Comparison of ENCODE assay signal across 1 cellular context in genomic region chr7:2477447-2478386, GRCh38.
A peak's percentile ranks its signal among the peaks of the same experiment; 100 is the strongest.
TF ChIP-seq lines count a peak whose summit lies in the region.

No MANE protein-coding gene starts in this region.

TF ChIP-seq in HepG2, 621 proteins besides CTCF, POLR2A, EP300 and RAD21 (continues in another document):
- TF ChIP-seq HIVEP1 (CRISPR knock-in tag; IDR thresholded peaks at IDR 0.05) (no peak), AHDC1 (CRISPR knock-in tag; IDR thresholded peaks at IDR 0.05; ENCODE audit: borderline replicate concordance) (no peak), TEAD3 (CRISPR knock-in tag; optimal IDR thresholded peaks at IDR 0.05; ENCODE audit: borderline replicate concordance) (no peak), RCOR2 (CRISPR knock-in tag; IDR thresholded peaks at IDR 0.05) (no peak), DNMT3B (CRISPR knock-in tag; conservative IDR thresholded peaks at IDR 0.05) (no peak), ZNF253 (CRISPR knock-in tag; IDR thresholded peaks at IDR 0.05; ENCODE audit: borderline replicate concordance) (no peak), ZNF337 (CRISPR knock-in tag; IDR thresholded peaks at IDR 0.05; ENCODE audit: borderline replicate concordance, low read depth) (no peak), ZKSCAN1 (IDR thresholded peaks at IDR 0.05; ENCODE audit: low read length) (no peak), ZNF549 (CRISPR knock-in tag; IDR thresholded peaks at IDR 0.05) (no peak), NR2C2 (CRISPR knock-in tag; IDR thresholded peaks at IDR 0.05; ENCODE audit: borderline replicate concordance) (no peak), MLX (CRISPR knock-in tag; IDR thresholded peaks at IDR 0.05) (no peak), MIER2 (CRISPR knock-in tag; IDR thresholded peaks at IDR 0.05) (no peak), ZNF773 (CRISPR knock-in tag; IDR thresholded peaks at IDR 0.05; ENCODE audit: borderline replicate concordance) (no peak), RXRB (CRISPR knock-in tag; IDR thresholded peaks at IDR 0.05; ENCODE audit: borderline replicate concordance) (0 out of 2 replicates have a peak, but pooled peaks have one; percentile 9), ETV6 (CRISPR knock-in tag; conservative IDR thresholded peaks at IDR 0.05) (no peak), ZNF678 (CRISPR knock-in tag; IDR thresholded peaks at IDR 0.05) (no peak), HMGXB4 (CRISPR knock-in tag; IDR thresholded peaks at IDR 0.05; ENCODE audit: borderline replicate concordance in 1 of 2, low read depth in 1 of 2) (peak in 1 of 2 experiments; percentile 71; a peak in 2 of 4 replicates), PRDM10 (CRISPR knock-in tag; IDR thresholded peaks at IDR 0.05; ENCODE audit: low read depth) (peak; percentile 67; the same call in 1 of the 2 replicates), ZNF597 (CRISPR knock-in tag; IDR thresholded peaks at IDR 0.05) (no peak), AHR (CRISPR knock-in tag; IDR thresholded peaks at IDR 0.05) (no peak), ZNF7 (CRISPR knock-in tag; IDR thresholded peaks at IDR 0.05) (no peak), BATF2 (CRISPR knock-in tag; IDR thresholded peaks at IDR 0.05) (no peak), SIN3A (IDR thresholded peaks at IDR 0.05; ENCODE audit: borderline replicate concordance, low read depth, low read length) (no peak), LCORL (IDR thresholded peaks at IDR 0.05) (no peak), LCORL (CRISPR knock-in tag; IDR thresholded peaks at IDR 0.05) (no peak), EED (CRISPR knock-in tag; IDR thresholded peaks at IDR 0.05) (peak; percentile 55; the same call in 1 of the 2 replicates), ZNF281 (CRISPR knock-in tag; IDR thresholded peaks at IDR 0.05; ENCODE audit: borderline replicate concordance) (no peak), ZNF33B (CRISPR knock-in tag; IDR thresholded peaks at IDR 0.05) (no peak), IKZF5 (CRISPR knock-in tag; IDR thresholded peaks at IDR 0.05) (no peak), ZNF431 (CRISPR knock-in tag; IDR thresholded peaks at IDR 0.05; ENCODE audit: borderline replicate concordance, low read depth) (no peak), CENPBD1 (CRISPR knock-in tag; IDR thresholded peaks at IDR 0.05; ENCODE audit: borderline replicate concordance, low read depth) (no peak), PHF8 (CRISPR knock-in tag; IDR thresholded peaks at IDR 0.05) (no peak), RBFOX2 (IDR thresholded peaks at IDR 0.05; ENCODE audit: low read depth, low read length) (no peak), ZNF616 (CRISPR knock-in tag; IDR thresholded peaks at IDR 0.05; ENCODE audit: low read depth) (no peak), ZNF572 (CRISPR knock-in tag; IDR thresholded peaks at IDR 0.05) (no peak), CBFB (CRISPR knock-in tag; IDR thresholded peaks at IDR 0.05) (0 out of 2 replicates have a peak, but pooled peaks have one; percentile 65), ZNF224 (CRISPR knock-in tag; IDR thresholded peaks at IDR 0.05) (no peak), ZKSCAN5 (CRISPR knock-in tag; IDR thresholded peaks at IDR 0.05) (no peak), SRSF4 (IDR thresholded peaks at IDR 0.05; ENCODE audit: low read depth, low read length, poor library complexity, severe bottlenecking) (no peak), KDM5A (IDR thresholded peaks at IDR 0.05; ENCODE audit: borderline replicate concordance, low read length) (no peak), KLF16 (CRISPR knock-in tag; IDR thresholded peaks at IDR 0.05) (0 out of 4 replicates have a peak, but pooled peaks of 1 of the 2 experiments have one; percentile 25), ZNF557 (CRISPR knock-in tag; IDR thresholded peaks at IDR 0.05) (no peak), YEATS4 (CRISPR knock-in tag; IDR thresholded peaks at IDR 0.05; ENCODE audit: borderline replicate concordance) (no peak), ZNF275 (CRISPR knock-in tag; IDR thresholded peaks at IDR 0.05; ENCODE audit: borderline replicate concordance) (no peak), RBM39 (IDR thresholded peaks at IDR 0.05; ENCODE audit: low read depth, low read length, poor library complexity, severe bottlenecking) (no peak), ZNF878 (CRISPR knock-in tag; IDR thresholded peaks at IDR 0.05) (no peak), ZNF530 (CRISPR knock-in tag; IDR thresholded peaks at IDR 0.05; ENCODE audit: low read depth) (no peak), ZNF34 (CRISPR knock-in tag; IDR thresholded peaks at IDR 0.05; ENCODE audit: borderline replicate concordance) (no peak)
